Comparison of ENCODE assay signal across 8 cellular contexts in the genomic region with DNA sequence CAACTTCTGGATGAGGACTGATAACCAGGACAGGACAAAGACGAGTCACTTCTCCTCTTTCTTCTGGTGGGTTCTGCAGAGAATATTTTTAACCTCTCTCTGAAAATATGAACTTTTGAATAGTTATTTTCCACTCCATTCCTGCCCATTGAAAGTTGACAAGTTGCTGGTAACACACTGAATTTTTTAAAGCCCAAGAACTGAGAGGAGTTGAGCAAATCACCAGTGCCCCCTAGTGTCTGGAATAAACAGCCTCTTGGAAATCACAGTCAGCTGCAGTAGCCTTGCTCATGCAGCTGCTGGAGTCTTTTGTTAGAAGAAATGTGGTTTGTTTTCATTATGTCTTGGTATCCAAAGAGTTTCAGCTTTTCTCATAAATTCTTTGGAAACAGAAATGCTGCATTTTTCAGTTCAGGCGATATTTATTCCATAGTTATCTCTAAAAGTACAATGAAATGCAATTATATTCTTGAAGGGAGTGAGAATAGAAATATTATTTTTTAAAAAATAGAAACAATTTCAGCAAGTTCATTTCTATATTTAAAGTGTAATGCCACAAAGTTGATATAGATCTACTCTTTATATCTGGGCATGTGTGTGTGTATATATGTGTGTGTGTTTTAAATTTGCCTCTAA.
DNase-seq lines count a peak whose midpoint lies in the region; ATAC-seq and TF ChIP-seq lines count a peak whose summit lies in the region.

No MANE protein-coding gene starts in this region.

- H3K4me1 Mint-ChIP-seq in activated CD4-positive, alpha-beta T cell treated with anti-CD3 and anti-CD28 coated beads, Interleukin-2, amount 10 ng/mL, durations not matched to agents 24 days and 14 days = peaks cover 24% of the 10 kb centered on the region

- H3K36me3 Mint-ChIP-seq in activated CD4-positive, alpha-beta T cell treated with anti-CD3 and anti-CD28 coated beads, Interleukin-2, amount 10 ng/mL, durations not matched to agents 24 days and 14 days (ENCODE audit: low read depth) = peaks cover 30% of the 10 kb centered on the region

- H3K27ac ChIP-seq in lower lobe of right lung = no peak overlapping the region

- peak; percentile 91 for DNase-seq in AG09309 (ENCODE audit: low read depth)
- peak; percentile 53 for DNase-seq in NCI-H524 treated with DMSO at 0.1 percent for 48 hours (lab: John Stamatoyannopoulos, UW)
- DNase-seq in activated CD4-positive, alpha-beta T cell treated with anti-CD3 and anti-CD28 coated beads, Interleukin-2, amount 10 ng/mL, durations not matched to agents 24 days and 14 days = peak; percentile 90
- peak; percentile 89 for DNase-seq in dermis blood vessel endothelial cell
- no peak for DNase-seq in lower lobe of right lung
- peak; percentile 3 for DNase-seq in stimulated activated CD8-positive, alpha-beta memory T cell treated with anti-CD3 and anti-CD28 coated beads, Interleukin-12 subunit alpha, Interleukin-12 subunit beta, amount 100 ng/mL, for 4 hours (ENCODE audit: low read depth)

- ATAC-seq in GM18870 (IDR thresholded peaks at IDR 0.05; ENCODE audit: unreplicated experiment) = peak; percentile 93
- ATAC-seq in HG03378 (IDR thresholded peaks at IDR 0.05; ENCODE audit: unreplicated experiment) = peak; percentile 92
- peak; percentile 84 to 87 for ATAC-seq in lower lobe of right lung

- intact Hi-C loops in activated CD4-positive, alpha-beta T cell treated with anti-CD3 and anti-CD28 coated beads, Interleukin-2, amount 10 ng/mL, durations not matched to agents 24 days and 14 days (cut with micrococcal nuclease) = loop anchor here (1.0 to 10.0 kb wide), 12 partner anchors 49 to 1245 kb away; partner anchors contain the start of gene ALCAM
- intact Hi-C loops in lower lobe of right lung (cut with DNase I) = loop anchor here (10.0 kb wide), 1 partner anchor 925 kb away; no protein-coding TSS in a partner anchor

- H3K4me1 ChIP-seq in lower lobe of right lung = no peaks in the 10 kb centered on the region

- no peak overlapping the region for H3K4me3 Mint-ChIP-seq in activated CD4-positive, alpha-beta T cell treated with anti-CD3 and anti-CD28 coated beads, Interleukin-2, amount 10 ng/mL, durations not matched to agents 24 days and 14 days

- no peaks in the 10 kb centered on the region for H3K27me3 ChIP-seq in lower lobe of right lung (ENCODE audit: low read depth)

- no peaks in the 10 kb centered on the region for H3K36me3 ChIP-seq in lower lobe of right lung

- H3K4me3 ChIP-seq in AG09309 (ENCODE audit: control insufficient read depth, low read depth, low read length) (no peak overlapping the region), lower lobe of right lung (no peak overlapping the region)

- peaks cover 6% of the 10 kb centered on the region for H3K9me3 ChIP-seq in lower lobe of right lung

- peak overlapping the region; percentile 83 for H3K27ac Mint-ChIP-seq in activated CD4-positive, alpha-beta T cell treated with anti-CD3 and anti-CD28 coated beads, Interleukin-2, amount 10 ng/mL, durations not matched to agents 24 days and 14 days

- H3K27me3 Mint-ChIP-seq in activated CD4-positive, alpha-beta T cell treated with anti-CD3 and anti-CD28 coated beads, Interleukin-2, amount 10 ng/mL, durations not matched to agents 24 days and 14 days = no peaks in the 10 kb centered on the region

- peaks cover 24% of the 10 kb centered on the region for H3K9me3 Mint-ChIP-seq in activated CD4-positive, alpha-beta T cell treated with anti-CD3 and anti-CD28 coated beads, Interleukin-2, amount 10 ng/mL, durations not matched to agents 24 days and 14 days

- TF ChIP-seq CTCF in AG09309 (IDR thresholded peaks at IDR 0.05; ENCODE audit: control insufficient read depth, insufficient read depth, low read depth, low read length, missing control alignments) (peak; percentile 84), lower lobe of right lung (IDR thresholded peaks at IDR 0.05) (peak; percentile 89)
